ENCODE assay signal across 8 cellular contexts in genomic region chr5:142977363-142978051, GRCh38.
DNase-seq lines count a peak whose midpoint lies in the region; ATAC-seq, FAIRE-seq and TF ChIP-seq lines count a peak whose summit lies in the region.

No MANE protein-coding gene starts in this region.

- POLR2A ChIA-PET in activated CD8-positive, alpha-beta T cell treated with anti-CD3 and anti-CD28 coated beads, Interleukin-2, amount 10 ng/mL, durations not matched to agents 7 days and 5 days (lab: Charles Lee): interaction anchor here (1.7 kb wide), 1 partner anchor 25 kb away, joined by 4 read pairs; no protein-coding TSS in a partner anchor

- H3K4me3 Mint-ChIP-seq in activated CD8-positive, alpha-beta T cell treated with anti-CD3 and anti-CD28 coated beads, Interleukin-2, amount 10 ng/mL, durations not matched to agents 7 days and 5 days: peak overlapping the region; percentile 47
- peak overlapping the region; percentile 52 to 55 for H3K4me3 Mint-ChIP-seq in stimulated activated naive CD8-positive, alpha-beta T cell treated with anti-CD3 and anti-CD28 coated beads, Interleukin-15, amount 100 ng/mL, for 72 hours

- peak overlapping the region; percentile 92 for H3K27ac Mint-ChIP-seq in activated CD8-positive, alpha-beta T cell treated with anti-CD3 and anti-CD28 coated beads, Interleukin-2, amount 10 ng/mL, durations not matched to agents 7 days and 5 days
- H3K27ac Mint-ChIP-seq in stimulated activated naive CD8-positive, alpha-beta T cell treated with anti-CD3 and anti-CD28 coated beads, Interleukin-15, amount 100 ng/mL, for 72 hours: peak overlapping the region; percentile 88 to 94

- peaks cover 69% of the 10 kb centered on the region for H3K4me1 Mint-ChIP-seq in activated CD8-positive, alpha-beta T cell treated with anti-CD3 and anti-CD28 coated beads, Interleukin-2, amount 10 ng/mL, durations not matched to agents 7 days and 5 days (ENCODE audit: low read depth)
- H3K4me1 Mint-ChIP-seq in stimulated activated naive CD8-positive, alpha-beta T cell treated with anti-CD3 and anti-CD28 coated beads, Interleukin-15, amount 100 ng/mL, for 72 hours: peaks cover 81% of the 10 kb centered on the region

- peaks cover 23% of the 10 kb centered on the region for H3K36me3 Mint-ChIP-seq in activated CD8-positive, alpha-beta T cell treated with anti-CD3 and anti-CD28 coated beads, Interleukin-2, amount 10 ng/mL, durations not matched to agents 7 days and 5 days (ENCODE audit: low read depth)

- no peak for FAIRE-seq in frontal cortex (lab: Jason Lieb, UNC)

- DNase-seq in AG10803 (ENCODE audit: low read depth) (peak; percentile 84), foreskin fibroblast (peak; percentile 37 to 42), NCI-H510A treated with DMSO at 0.1 percent for 48 hours (lab: John Stamatoyannopoulos, UW) (no peak), frontal cortex (ENCODE audit: low spot score in 2 of 2) (no peak)
- DNase-seq in Jurkat, Clone E6-1 (ENCODE audit: low read depth, low spot score): peak; percentile 74
- peak; percentile 60 for DNase-seq in activated CD8-positive, alpha-beta T cell treated with anti-CD3 and anti-CD28 coated beads, Interleukin-2, amount 10 ng/mL, durations not matched to agents 7 days and 5 days
- peak; percentile 19 to 44 for DNase-seq in stimulated activated naive CD8-positive, alpha-beta T cell treated with anti-CD3 and anti-CD28 coated beads, Interleukin-15, amount 100 ng/mL, for 72 hours

- TF ChIP-seq CTCF in AG10803 (conservative IDR thresholded peaks at IDR 0.05; ENCODE audit: low read length) (no peak), foreskin fibroblast (IDR thresholded peaks at IDR 0.05; ENCODE audit: low read depth, low read length) (no peak)

- no peaks in the 10 kb centered on the region for H3K9me3 Mint-ChIP-seq in activated CD8-positive, alpha-beta T cell treated with anti-CD3 and anti-CD28 coated beads, Interleukin-2, amount 10 ng/mL, durations not matched to agents 7 days and 5 days (ENCODE audit: insufficient read depth)
- no peaks in the 10 kb centered on the region for H3K9me3 Mint-ChIP-seq in stimulated activated naive CD8-positive, alpha-beta T cell treated with anti-CD3 and anti-CD28 coated beads, Interleukin-15, amount 100 ng/mL, for 72 hours

- no peaks in the 10 kb centered on the region for H3K27me3 Mint-ChIP-seq in activated CD8-positive, alpha-beta T cell treated with anti-CD3 and anti-CD28 coated beads, Interleukin-2, amount 10 ng/mL, durations not matched to agents 7 days and 5 days (ENCODE audit: low read depth)
- no peaks in the 10 kb centered on the region for H3K27me3 Mint-ChIP-seq in stimulated activated naive CD8-positive, alpha-beta T cell treated with anti-CD3 and anti-CD28 coated beads, Interleukin-15, amount 100 ng/mL, for 72 hours

- H3K4me3 ChIP-seq in AG10803 (ENCODE audit: low read length) (no peak overlapping the region), foreskin fibroblast (ENCODE audit: low read depth in 1 of 2, low read length in 2 of 2) (no peak overlapping the region)
- no peak overlapping the region for H3K4me3 ChIP-seq in Jurkat, Clone E6-1 (ENCODE audit: low read length)

- peak; percentile 74 for ATAC-seq in GM21381 (IDR thresholded peaks at IDR 0.05; ENCODE audit: unreplicated experiment)
- peak; percentile 92 for ATAC-seq in activated CD8-positive, alpha-beta T cell treated with anti-CD3 and anti-CD28 coated beads, Interleukin-2, amount 10 ng/mL, durations not matched to agents 7 days and 5 days
- ATAC-seq in stimulated activated naive CD8-positive, alpha-beta T cell treated with anti-CD3 and anti-CD28 coated beads, Interleukin-15, amount 100 ng/mL, for 72 hours: peak; percentile 93

- CTCF ChIA-PET in activated CD8-positive, alpha-beta T cell treated with anti-CD3 and anti-CD28 coated beads, Interleukin-2, amount 10 ng/mL, durations not matched to agents 7 days and 5 days (lab: Charles Lee): interaction anchor here (1.3 to 2.3 kb wide), 2 partner anchors 18 to 25 kb away, joined by 4 to 9 read pairs; no protein-coding TSS in a partner anchor

Comparison
In these comparisons a context has a peak if more than half of its experiments do, and no peak if none do; other contexts are left out.
1. DNase-seq: peak in AG10803 (single experiment), Jurkat, Clone E6-1 (single experiment), activated CD8-positive, alpha-beta T cell treated with anti-CD3 and anti-CD28 coated beads, Interleukin-2, amount 10 ng/mL, durations not matched to agents 7 days and 5 days (single experiment), foreskin fibroblast (2 of 2) and stimulated activated naive CD8-positive, alpha-beta T cell treated with anti-CD3 and anti-CD28 coated beads, Interleukin-15, amount 100 ng/mL, for 72 hours (2 of 2); none in NCI-H510A treated with DMSO at 0.1 percent for 48 hours (single experiment) and frontal cortex (0 of 2).
2. Peak in every context shown above with its lines, with median percentiles within 50 percentile points of each other: ATAC-seq.